13 cellular contexts compared by ENCODE assay signal in genomic region chr2:186919272-186919671, GRCh38.
A peak's percentile ranks its signal among the peaks of the same experiment; 100 is the strongest.
DNase-seq lines count a peak whose midpoint lies in the region; TF ChIP-seq lines count a peak whose summit lies in the region.
"Had no signal": no experiment of that assay in that cellular context is flagged by ENCODE, and none has a peak within 500 bp of the region (broad histone marks: within the 10 kb centered on the region; RNA-seq: fewer than 3 reads in every experiment).

No MANE protein-coding gene starts in this region.

- H3K4ac ChIP-seq in H9 (ENCODE audit: low read depth, low read length) = no peak overlapping the region

- H2BK20ac ChIP-seq in H9 (ENCODE audit: low read depth, low read length, poor library complexity, severe bottlenecking) = no peak overlapping the region

- no peak overlapping the region for H2AK5ac ChIP-seq in H9 (ENCODE audit: insufficient read length, low read length)

- no peaks in the 10 kb centered on the region for H3K27me3 ChIP-seq in H9 (ENCODE audit: insufficient read depth, low read length)
- H3K27me3 ChIP-seq: SJSA1 had no signal

- DNase-seq in EL (peak; percentile 72), NCI-H446 treated with DMSO at 0.1 percent for 48 hours (lab: John Stamatoyannopoulos, UW) (peak; percentile 42), epithelial cell of esophagus (ENCODE audit: low read depth) (peak; percentile 80), renal cortical epithelial cell (ENCODE audit: low read depth) (peak; percentile 89), H9 (no peak), activated gamma-delta T cell (lab: John Stamatoyannopoulos, UW) (no peak), NCI-H146 (lab: John Stamatoyannopoulos, UW) (no peak), globus pallidus (ENCODE audit: low spot score) (no peak)
- DNase-seq: activated CD4-positive, alpha-beta T cell treated with anti-CD3 and anti-CD28 coated beads, Interleukin-2, amount 10 ng/mL, durations not matched to agents 7 days and 5 days; activated naive CD4-positive, alpha-beta T cell treated with Interleukin-2 at 50 U/mL for 16 hours; effector CD4-positive, alpha-beta T cell; naive thymus-derived CD4-positive, alpha-beta T cell had no signal

- no peak overlapping the region for H3K27ac ChIP-seq in H9 (ENCODE audit: insufficient read length, low read depth, low read length)
- H3K27ac ChIP-seq: SJSA1 had no signal

- H2BK15ac ChIP-seq in H9 (ENCODE audit: low read depth, low read length) = no peak overlapping the region

- H2BK120ac ChIP-seq in H9 (ENCODE audit: low read depth, low read length, poor library complexity, severe bottlenecking) = no peak overlapping the region

- no CpG with 5 or more reads among the region's 2 CpGs for WGBS in H9 (ENCODE audit: extremely low coverage, insufficient read length, low lambda C conversion rate)

- H3K23me2 ChIP-seq in H9 (ENCODE audit: insufficient read length, low read depth, low read length, poor library complexity, severe bottlenecking) = no peaks in the 10 kb centered on the region

- TF ChIP-seq CTCF in epithelial cell of esophagus (IDR thresholded peaks at IDR 0.05; ENCODE audit: insufficient read depth, low read depth, low read length, missing control alignments) = no peak
- no peak for TF ChIP-seq CTCF in H9 (conservative IDR thresholded peaks at IDR 0.05)

- H3K79me1 ChIP-seq in H9 (ENCODE audit: insufficient read depth, low read depth, low read length, poor library complexity, severe bottlenecking) = no peaks in the 10 kb centered on the region

- no peak overlapping the region for H4K8ac ChIP-seq in H9 (replicated peaks; ENCODE audit: insufficient read length, low read depth, low read length)

- H3K4me1 Mint-ChIP-seq in H9 = no peaks in the 10 kb centered on the region
- H3K4me1 Mint-ChIP-seq: activated CD4-positive, alpha-beta T cell treated with anti-CD3 and anti-CD28 coated beads, Interleukin-2, amount 10 ng/mL, durations not matched to agents 7 days and 5 days; naive thymus-derived CD4-positive, alpha-beta T cell had no signal

- no peak overlapping the region for H3K18ac ChIP-seq in H9 (ENCODE audit: insufficient read length, low read depth, low read length)

- H3K4me2 ChIP-seq in H9 (ENCODE audit: insufficient read depth, insufficient read length, low read length) = no peak overlapping the region

- H2BK12ac ChIP-seq in H9 (ENCODE audit: insufficient read length, low read depth, low read length) = no peak overlapping the region

- no peak overlapping the region for H2BK5ac ChIP-seq in H9 (ENCODE audit: insufficient read length, low read length)

- no peak overlapping the region for H4K5ac ChIP-seq in H9 (ENCODE audit: insufficient read length, low read depth, low read length)

- H3K9me3 ChIP-seq in H9 (ENCODE audit: control insufficient read depth, low read depth, low read length) = no peaks in the 10 kb centered on the region
- H3K9me3 ChIP-seq: SJSA1 had no signal

- no peak overlapping the region for H3K4me3 Mint-ChIP-seq in H9
- H3K4me3 Mint-ChIP-seq: activated CD4-positive, alpha-beta T cell treated with anti-CD3 and anti-CD28 coated beads, Interleukin-2, amount 10 ng/mL, durations not matched to agents 7 days and 5 days; naive thymus-derived CD4-positive, alpha-beta T cell had no signal

- H2AFZ ChIP-seq in H9 (ENCODE audit: low read length) = no peak overlapping the region

- H3K4me1 ChIP-seq in H9 (ENCODE audit: insufficient read depth, low read length) = no peaks in the 10 kb centered on the region
- H3K4me1 ChIP-seq: SJSA1 had no signal

- H3K4me3 ChIP-seq in epithelial cell of esophagus (ENCODE audit: low read length) = no peak overlapping the region
- H3K4me3 ChIP-seq: SJSA1 had no signal

- no peak overlapping the region for H3K27ac Mint-ChIP-seq in H9
- H3K27ac Mint-ChIP-seq: activated CD4-positive, alpha-beta T cell treated with anti-CD3 and anti-CD28 coated beads, Interleukin-2, amount 10 ng/mL, durations not matched to agents 7 days and 5 days; naive thymus-derived CD4-positive, alpha-beta T cell had no signal

- H3K36me3 Mint-ChIP-seq in H9 (ENCODE audit: insufficient read depth in 1 of 3, low read depth in 3 of 3) = no peaks in the 10 kb centered on the region
- H3K36me3 Mint-ChIP-seq: naive thymus-derived CD4-positive, alpha-beta T cell had no signal

- H4K91ac ChIP-seq in H9 (ENCODE audit: insufficient read length, low read depth, low read length) = no peak overlapping the region

- H3K79me2 ChIP-seq in H9 (ENCODE audit: insufficient read depth, low read length) = no peaks in the 10 kb centered on the region

- H3T11ph ChIP-seq in H9 (ENCODE audit: low read length) = no peak overlapping the region

- H4K20me1 ChIP-seq in H9 (ENCODE audit: control insufficient read depth, insufficient read depth, insufficient read length) = no peaks in the 10 kb centered on the region

- no peaks in the 10 kb centered on the region for H3K27me3 Mint-ChIP-seq in H9 (ENCODE audit: low read depth)
- H3K27me3 Mint-ChIP-seq: activated CD4-positive, alpha-beta T cell treated with anti-CD3 and anti-CD28 coated beads, Interleukin-2, amount 10 ng/mL, durations not matched to agents 7 days and 5 days; naive thymus-derived CD4-positive, alpha-beta T cell had no signal

- no peaks in the 10 kb centered on the region for H3K9me3 Mint-ChIP-seq in H9
- H3K9me3 Mint-ChIP-seq: activated CD4-positive, alpha-beta T cell treated with anti-CD3 and anti-CD28 coated beads, Interleukin-2, amount 10 ng/mL, durations not matched to agents 7 days and 5 days had no signal

- H3K56ac ChIP-seq in H9 (ENCODE audit: insufficient read length, low read depth, low read length) = no peak overlapping the region

- H3K14ac ChIP-seq in H9 (ENCODE audit: insufficient read depth, low read length) = no peak overlapping the region

- H3K23ac ChIP-seq in H9 (ENCODE audit: insufficient read length, low read depth, low read length) = no peak overlapping the region

- H3K9ac ChIP-seq in H9 (ENCODE audit: extremely low read depth, insufficient read length, low read length) = no peak overlapping the region

Comparison
In these comparisons a context has a peak if more than half of its experiments do, and no peak if none do; other contexts are left out.
1. DNase-seq: peak in EL (single experiment), NCI-H446 treated with DMSO at 0.1 percent for 48 hours (single experiment), epithelial cell of esophagus (single experiment) and renal cortical epithelial cell (single experiment); none in H9 (single experiment), activated gamma-delta T cell (single experiment), NCI-H146 (single experiment) and globus pallidus (single experiment).